Comparison of ENCODE assay signal across 18 cellular contexts in the genomic region with DNA sequence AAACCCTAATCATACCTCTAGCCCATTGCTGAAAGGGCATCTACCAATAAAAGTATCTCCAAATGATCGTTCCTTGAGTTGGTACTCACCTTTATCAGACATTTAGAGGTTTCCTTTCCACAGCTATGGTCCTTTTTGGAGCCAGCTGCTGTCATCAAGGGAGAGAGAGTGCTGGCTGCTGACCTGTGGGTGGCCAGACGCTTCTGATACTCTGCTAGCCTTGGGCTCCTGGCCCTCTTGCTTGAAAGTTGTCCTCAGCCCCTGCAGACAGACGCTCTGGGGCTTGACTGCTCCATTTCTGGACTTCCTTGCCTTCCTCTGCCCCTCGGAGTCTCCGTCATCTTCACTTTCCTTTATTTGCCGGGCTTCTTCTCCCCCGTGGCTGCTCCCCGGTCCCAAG.
A peak's percentile ranks its signal among the peaks of the same experiment; 100 is the strongest.
DNase-seq lines count a peak whose midpoint lies in the region; ATAC-seq, FAIRE-seq and TF ChIP-seq lines count a peak whose summit lies in the region.
"Had no signal": no experiment of that assay in that cellular context is flagged by ENCODE, and none has a peak within 500 bp of the region (broad histone marks: within the 10 kb centered on the region; RNA-seq: fewer than 3 reads in every experiment).

No MANE protein-coding gene starts in this region.

- H3K4me3 ChIP-seq in HUES48 (ENCODE audit: low read depth, low read length) (peak overlapping the region; percentile 1; the same call in 1 of the 2 replicates), body of pancreas (no peak overlapping the region), kidney (ENCODE audit: low read length in 2 of 2) (peak overlapping the region; percentile 20 to 42), spleen (peak overlapping the region in 2 of 8 donors; percentile 12 to 43), WERI-Rb-1 (ENCODE audit: low read depth, low read length) (no peak overlapping the region)
- H3K4me3 ChIP-seq: A549, BLaER1 had no signal

- FAIRE-seq in kidney (lab: Jason Lieb, UNC) = no peak
- FAIRE-seq: A549, GM12892, H54, HepG2 had no signal

- H3K4me1 ChIP-seq in HUES48 (ENCODE audit: control insufficient read depth, insufficient read depth, low read length) = peaks cover 17% of the 10 kb centered on the region
- peaks cover 6% of the 10 kb centered on the region for H3K4me1 ChIP-seq in body of pancreas
- peaks cover 4 to 7% of the 10 kb centered on the region in 2 donors for H3K4me1 ChIP-seq in kidney (ENCODE audit: control insufficient read depth in 1 of 2, insufficient read depth in 1 of 2, low read depth in 1 of 2, low read length in 2 of 2)
- H3K4me1 ChIP-seq in spleen = peaks cover 0 to 8% (median 0%) of the 10 kb centered on the region in 6 donors
- H3K4me1 ChIP-seq: A549 had no signal

- no peaks in the 10 kb centered on the region for H3K9me3 ChIP-seq in HUES48 (ENCODE audit: control insufficient read depth, insufficient read depth, low read length)
- H3K9me3 ChIP-seq in body of pancreas = no peaks in the 10 kb centered on the region
- no peaks in the 10 kb centered on the region for H3K9me3 ChIP-seq in kidney (ENCODE audit: control insufficient read depth in 1 of 2, low read length in 2 of 2)
- H3K9me3 ChIP-seq in spleen = no peaks in the 10 kb centered on the region
- no peaks in the 10 kb centered on the region for H3K9me3 ChIP-seq in WERI-Rb-1 (ENCODE audit: severe bottlenecking)
- H3K9me3 ChIP-seq: A549, Caco-2 had no signal

- no peak for TF ChIP-seq CTCF in body of pancreas (IDR thresholded peaks at IDR 0.05)
- TF ChIP-seq CTCF in kidney (IDR thresholded peaks at IDR 0.05; ENCODE audit: borderline replicate concordance, extremely low read depth, insufficient read depth) = no peak
- no peak for TF ChIP-seq CTCF in spleen (IDR thresholded peaks at IDR 0.05 in 8 of 11, conservative IDR thresholded peaks at IDR 0.05 in 3 of 11)
- no peak for TF ChIP-seq CTCF in WERI-Rb-1 (IDR thresholded peaks at IDR 0.05; ENCODE audit: low read depth, low read length)

- H3K9ac ChIP-seq in HUES48 (ENCODE audit: low read depth, low read length) (no peak overlapping the region), kidney (ENCODE audit: low read length in 2 of 2) (no peak overlapping the region)
- H3K9ac ChIP-seq: BLaER1 had no signal

- no peak for TF ChIP-seq POLR2A in body of pancreas (IDR thresholded peaks at IDR 0.05)
- TF ChIP-seq POLR2A in spleen (IDR thresholded peaks at IDR 0.05) = no peak

- intact Hi-C loops in body of pancreas (cut with DNase I) = no loop called here
- intact Hi-C loops in kidney (cut with DNase I) = no loop called here
- intact Hi-C loops in spleen (cut with DNase I; ENCODE audit: low total_unique reads) = no loop called here

- ATAC-seq in body of pancreas (peak; percentile 48), HG02798 (IDR thresholded peaks at IDR 0.05; ENCODE audit: poor library complexity, unreplicated experiment) (no peak)
- ATAC-seq: A549 had no signal

- no peaks in the 10 kb centered on the region for H3K36me3 ChIP-seq in HUES48 (ENCODE audit: control insufficient read depth, insufficient read depth, low read length)
- H3K36me3 ChIP-seq in body of pancreas (replicated peaks in 1 of 2; ENCODE audit: insufficient read depth in 1 of 2, low read depth in 2 of 2) = no peaks in the 10 kb centered on the region
- H3K36me3 ChIP-seq in kidney (ENCODE audit: control insufficient read depth in 1 of 2, insufficient read depth in 2 of 2, low read length in 2 of 2) = no peaks in the 10 kb centered on the region
- H3K36me3 ChIP-seq in spleen = no peaks in the 10 kb centered on the region
- H3K36me3 ChIP-seq in WERI-Rb-1 = no peaks in the 10 kb centered on the region

- DNase-seq in body of pancreas = no peak
- no peak for DNase-seq in kidney
- DNase-seq in spleen = no peak
- no peak for DNase-seq in NCI-H1694 (lab: John Stamatoyannopoulos, UW)
- no peak for DNase-seq in NCI-H774 (lab: John Stamatoyannopoulos, UW)
- no peak for DNase-seq in WERI-Rb-1
- DNase-seq: AML-193; Caco-2; CD8-positive, alpha-beta memory T cell; DND-41; GDM1 had no signal

- H3K27ac ChIP-seq in HUES48 (ENCODE audit: low read depth, low read length) (no peak overlapping the region), body of pancreas (peak overlapping the region in 2 of 4 donors; percentile 61 to 66), kidney (ENCODE audit: low read depth in 2 of 2, low read length in 2 of 2) (peak overlapping the region; percentile 45 to 61), spleen (peak overlapping the region in 6 of 8 donors; percentile 51 to 79 (median 66)), WERI-Rb-1 (no peak overlapping the region)
- H3K27ac ChIP-seq: A549, BLaER1 had no signal

- WGBS in body of pancreas, 2 donors = 50 to 55% methylated on average over 8 of the region's 8 CpGs
- WGBS in spleen, 5 donors = 51 to 66% (median 60%) methylated on average over 8 of the region's 8 CpGs

- H3K27me3 ChIP-seq in HUES48 (ENCODE audit: control insufficient read depth, insufficient read depth, low read length) (no peaks in the 10 kb centered on the region), body of pancreas (no peaks in the 10 kb centered on the region), spleen (replicated peaks in 1 of 7) (no peaks in the 10 kb centered on the region), WERI-Rb-1 (ENCODE audit: insufficient read depth, low read depth, severe bottlenecking) (no peaks in the 10 kb centered on the region)
- H3K27me3 ChIP-seq: BLaER1 had no signal

Comparison
In these comparisons a context has a peak if more than half of its experiments do, and no peak if none do; other contexts are left out.
1. H3K27ac ChIP-seq: peak in kidney (2 of 2) and spleen (6 of 8); none in HUES48 (single experiment) and WERI-Rb-1 (single experiment).
2. H3K4me3 ChIP-seq: peak in HUES48 (single experiment) and kidney (2 of 2); none in body of pancreas (0 of 2) and WERI-Rb-1 (single experiment).